ENCODE assay signal across 10 cellular contexts in genomic region chr6:81996414-81996813, GRCh38.
A peak's percentile ranks its signal among the peaks of the same experiment; 100 is the strongest.
DNase-seq lines count a peak whose midpoint lies in the region; ATAC-seq and TF ChIP-seq lines count a peak whose summit lies in the region.
"Had no signal": no experiment of that assay in that cellular context is flagged by ENCODE, and none has a peak within 500 bp of the region (broad histone marks: within the 10 kb centered on the region; RNA-seq: fewer than 3 reads in every experiment).

No MANE protein-coding gene starts in this region.

- DNase-seq in SK-N-MC (ENCODE audit: low read depth, low spot score) (no peak), left lung (no peak), psoas muscle (no peak), germinal center (ENCODE audit: low spot score) (no peak), H7 (no peak)
- DNase-seq: heart right ventricle, nucleus accumbens had no signal

- H3K9ac ChIP-seq in SK-N-MC (ENCODE audit: insufficient read length), result peak overlapping the region; percentile 69

- WGBS in psoas muscle, 3 donors, result 94 to 97% (median 96%) methylated on average over 4 of the region's 4 CpGs

- H3K9me3 ChIP-seq in SK-N-MC (ENCODE audit: low read depth, low read length) (peaks cover 4% of the 10 kb centered on the region; the same call in 1 of the 2 replicates), left lung (no peaks in the 10 kb centered on the region), psoas muscle (no peaks in the 10 kb centered on the region)
- H3K9me3 ChIP-seq: heart right ventricle had no signal

- H3K27ac ChIP-seq in SK-N-MC (peak overlapping the region; percentile 99), left lung (no peak overlapping the region), psoas muscle (no peak overlapping the region)

- H3K36me3 ChIP-seq in SK-N-MC (ENCODE audit: insufficient read depth, low read length), result no peaks in the 10 kb centered on the region
- no peaks in the 10 kb centered on the region for H3K36me3 ChIP-seq in left lung
- H3K36me3 ChIP-seq in psoas muscle (ENCODE audit: insufficient read depth in 1 of 2, low read depth in 1 of 2), result no peaks in the 10 kb centered on the region
- no peaks in the 10 kb centered on the region for H3K36me3 ChIP-seq in H7 (replicated peaks; ENCODE audit: control insufficient read depth, insufficient read depth, low read length)
- H3K36me3 ChIP-seq: heart right ventricle had no signal

- peak overlapping the region; percentile 68 for H3K4me3 ChIP-seq in SK-N-MC
- H3K4me3 ChIP-seq in left lung, result no peak overlapping the region
- H3K4me3 ChIP-seq in psoas muscle, result no peak overlapping the region
- H3K4me3 ChIP-seq in H7 (ENCODE audit: insufficient read depth, low read depth, low read length), result no peak overlapping the region
- H3K4me3 ChIP-seq: heart right ventricle had no signal

- ATAC-seq in GM18517 (IDR thresholded peaks at IDR 0.05; ENCODE audit: unreplicated experiment) (peak; percentile 41), HG02588 (IDR thresholded peaks at IDR 0.05; ENCODE audit: unreplicated experiment) (peak; percentile 53), left lung (peak; percentile 51), psoas muscle (no peak), HG03159 (IDR thresholded peaks at IDR 0.05; ENCODE audit: unreplicated experiment) (no peak)

- H3K27me3 ChIP-seq in left lung (no peaks in the 10 kb centered on the region), psoas muscle (ENCODE audit: insufficient read depth in 3 of 3, low read length in 2 of 3) (no peaks in the 10 kb centered on the region), H7 (ENCODE audit: control insufficient read depth, insufficient read depth, low read length) (no peaks in the 10 kb centered on the region)
- H3K27me3 ChIP-seq: heart right ventricle had no signal

- intact Hi-C loops in left lung (cut with DNase I), result no loop called here
- intact Hi-C loops in psoas muscle (cut with DNase I), result no loop called here

- TF ChIP-seq CTCF in left lung (IDR thresholded peaks at IDR 0.05), result no peak
- TF ChIP-seq CTCF in psoas muscle (IDR thresholded peaks at IDR 0.05), result no peak

- H3K4me1 ChIP-seq in left lung (peaks cover 6 to 11% of the 10 kb centered on the region in 2 donors), psoas muscle (no peaks in the 10 kb centered on the region)

Comparison
In these comparisons a context has a peak if more than half of its experiments do, and no peak if none do; other contexts are left out.
1. ATAC-seq: peak in GM18517 (single experiment), HG02588 (single experiment) and left lung (single experiment); none in psoas muscle (0 of 4) and HG03159 (single experiment).